ENCODE assay signal across 8 cellular contexts in the genomic region with DNA sequence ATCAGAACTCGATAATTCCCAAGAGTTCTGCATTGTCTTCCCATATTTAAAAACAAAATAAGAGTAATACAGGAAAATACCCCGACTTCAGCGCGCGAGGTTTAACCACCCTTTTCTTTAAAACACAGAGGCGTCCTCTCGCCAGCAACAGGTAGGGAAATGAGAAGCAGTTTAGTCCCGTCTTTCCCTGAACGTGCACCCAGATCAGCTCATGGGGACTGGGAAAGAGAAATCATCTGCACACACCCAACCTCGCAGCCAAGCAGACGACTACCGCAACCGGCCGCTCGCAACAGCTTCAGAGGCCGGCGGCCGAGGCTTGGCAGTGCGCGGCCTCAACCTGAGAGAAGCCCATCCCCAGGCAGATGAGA.
DNase-seq lines count a peak whose midpoint lies in the region; ATAC-seq and TF ChIP-seq lines count a peak whose summit lies in the region.

No MANE protein-coding gene starts in this region.

- DNase-seq in NOMO-1 treated with DMSO at 0.1 percent for 48 hours (lab: John Stamatoyannopoulos, UW; ENCODE audit: unreplicated experiment): peak; percentile 36
- DNase-seq in effector memory CD4-positive, alpha-beta T cell: no peak
- no peak for DNase-seq in stimulated activated CD8-positive, alpha-beta memory T cell treated with anti-CD3 and anti-CD28 coated beads, Interleukin-4, amount 100 ng/mL, for 48 hours

- H3K4me1 ChIP-seq in effector memory CD4-positive, alpha-beta T cell (ENCODE audit: control insufficient read depth, insufficient read depth, low read length, poor library complexity, severe bottlenecking): peaks cover 8% of the 10 kb centered on the region

- no peak for TF ChIP-seq CTCF in nephron (IDR thresholded peaks at IDR 0.05; ENCODE audit: unreplicated experiment in 3 of 3)

- peaks cover 6% of the 10 kb centered on the region for H3K36me3 Mint-ChIP-seq in nephron (ENCODE audit: low read depth)

- peak; percentile 24 for ATAC-seq in GM18499 (IDR thresholded peaks at IDR 0.05; ENCODE audit: insufficient read depth, unreplicated experiment)
- no peak for ATAC-seq in HG02981 (IDR thresholded peaks at IDR 0.05; ENCODE audit: unreplicated experiment)
- no peak for ATAC-seq in HG03280 (IDR thresholded peaks at IDR 0.05; ENCODE audit: unreplicated experiment)
- no peak for ATAC-seq in HG02623 (IDR thresholded peaks at IDR 0.05; ENCODE audit: unreplicated experiment)

- H3K9me3 Mint-ChIP-seq in nephron: no peaks in the 10 kb centered on the region

- peak overlapping the region; percentile 97 for H3K4me3 ChIP-seq in effector memory CD4-positive, alpha-beta T cell (ENCODE audit: insufficient read depth, low read depth, low read length, poor library complexity, severe bottlenecking)

- H3K9me3 ChIP-seq in effector memory CD4-positive, alpha-beta T cell (ENCODE audit: control insufficient read depth, low read length): no peaks in the 10 kb centered on the region

- H3K36me3 ChIP-seq in effector memory CD4-positive, alpha-beta T cell (ENCODE audit: control insufficient read depth, insufficient read depth, low read length): peaks cover 3% of the 10 kb centered on the region

- H3K27me3 ChIP-seq in effector memory CD4-positive, alpha-beta T cell (replicated peaks; ENCODE audit: control insufficient read depth, insufficient read depth, low read length, poor library complexity, severe bottlenecking): no peaks in the 10 kb centered on the region

- H3K27me3 Mint-ChIP-seq in nephron (ENCODE audit: low read depth): peaks cover 3% of the 10 kb centered on the region

- H3K27ac ChIP-seq in effector memory CD4-positive, alpha-beta T cell (ENCODE audit: insufficient read depth, low read length, poor library complexity, severe bottlenecking): peak overlapping the region; percentile 98

- peaks cover 34% of the 10 kb centered on the region for H3K4me1 Mint-ChIP-seq in nephron

- H3K4me3 Mint-ChIP-seq in nephron: peak overlapping the region; percentile 97

- peak overlapping the region; percentile 92 to 97 (median 96) for H3K27ac Mint-ChIP-seq in nephron
